Comparison of ENCODE assay signal across 8 cellular contexts in genomic region chr7:26090927-26091519, GRCh38.
A peak's percentile ranks its signal among the peaks of the same experiment; 100 is the strongest.
DNase-seq lines count a peak whose midpoint lies in the region; ATAC-seq, FAIRE-seq and TF ChIP-seq lines count a peak whose summit lies in the region.

No MANE protein-coding gene starts in this region.

- peak; percentile 42 for DNase-seq in D721Med (ENCODE audit: insufficient read length, low spot score)
- peak; percentile 59 for DNase-seq in HCT116 (ENCODE audit: low read depth, low spot score)
- DNase-seq in NCI-H345 (lab: John Stamatoyannopoulos, UW), result peak; percentile 50
- DNase-seq in activated naive CD8-positive, alpha-beta T cell treated with anti-CD3 and anti-CD28 coated beads, Interleukin-2, amount 50 U/mL, for 24 hours, result no peak
- DNase-seq in left ventricle myocardium superior, result no peak
- DNase-seq in sigmoid colon, result no peak
- no peak for DNase-seq in omental fat pad (ENCODE audit: low spot score)
- no peak for DNase-seq in activated CD4-positive, alpha-beta T cell treated with anti-CD3 and anti-CD28 coated beads, Interleukin-2, amount 50 U/mL, for 1 hour

- peak overlapping the region; percentile 39 for H3K4me3 Mint-ChIP-seq in activated naive CD8-positive, alpha-beta T cell treated with anti-CD3 and anti-CD28 coated beads, Interleukin-2, amount 50 U/mL, for 24 hours

- H3K9me3 ChIP-seq in HCT116 (ENCODE audit: control insufficient read depth in 1 of 2, insufficient read depth in 1 of 2, low read depth in 1 of 2, low read length in 2 of 2) (no peaks in the 10 kb centered on the region), sigmoid colon (no peaks in the 10 kb centered on the region)

- no TSS peak for BruUV-seq in HCT116 (replicated peaks; lab: Mats Ljungman, UMichigan)

- H4K20me1 ChIP-seq in HCT116 (ENCODE audit: insufficient read depth), result no peaks in the 10 kb centered on the region

- no peaks in the 10 kb centered on the region for H3K36me3 Mint-ChIP-seq in activated naive CD8-positive, alpha-beta T cell treated with anti-CD3 and anti-CD28 coated beads, Interleukin-2, amount 50 U/mL, for 24 hours (ENCODE audit: low read depth)

- TF ChIP-seq POLR2A in HCT116 (IDR thresholded peaks at IDR 0.05; ENCODE audit: borderline replicate concordance, extremely low read depth, insufficient read depth, insufficient read length) (no peak), sigmoid colon (IDR thresholded peaks at IDR 0.05) (no peak)

- peaks cover 21% of the 10 kb centered on the region for H3K4me1 Mint-ChIP-seq in activated naive CD8-positive, alpha-beta T cell treated with anti-CD3 and anti-CD28 coated beads, Interleukin-2, amount 50 U/mL, for 24 hours

- intact Hi-C loops in HCT116 (cut with micrococcal nuclease), result loop anchor here (1.0 to 5.0 kb wide), 6 partner anchors 61 to 576 kb away; partner anchors contain the start of gene NFE2L3
- intact Hi-C loops in left ventricle myocardium superior (cut with micrococcal nuclease), result loop anchor here (5.0 kb wide), 1 partner anchor 276 kb away; no protein-coding TSS in a partner anchor
- intact Hi-C loops in sigmoid colon (cut with DNase I), result loop anchor here (2.0 to 5.0 kb wide), 2 partner anchors 106 to 274 kb away; no protein-coding TSS in a partner anchor

- H3K27me3 Mint-ChIP-seq in activated naive CD8-positive, alpha-beta T cell treated with anti-CD3 and anti-CD28 coated beads, Interleukin-2, amount 50 U/mL, for 24 hours, result no peaks in the 10 kb centered on the region

- peak; percentile 84 for ATAC-seq in HCT116
- peak; percentile 53 for ATAC-seq in activated naive CD8-positive, alpha-beta T cell treated with anti-CD3 and anti-CD28 coated beads, Interleukin-2, amount 50 U/mL, for 24 hours
- peak; percentile 41 for ATAC-seq in left ventricle myocardium superior
- no peak for ATAC-seq in omental fat pad (ENCODE audit: low FRiP score)

- CTCF ChIA-PET in HCT116 (lab: Charles Lee), result interaction anchor here (0.6 to 3.4 kb wide), 22 partner anchors 8 to 285 kb away, joined by 3 to 18 read pairs (median 4); partner anchors contain the start of genes CBX3 and NFE2L3

- H3K4me2 ChIP-seq in HCT116 (ENCODE audit: low read length), result peak overlapping the region; percentile 55

- TF ChIP-seq CTCF in D721Med (IDR thresholded peaks at IDR 0.05; ENCODE audit: insufficient read depth, missing control alignments) (peak; percentile 69), HCT116 (IDR thresholded peaks at IDR 0.05 in 2 of 3, conservative IDR thresholded peaks at IDR 0.05 in 1 of 3; ENCODE audit: borderline replicate concordance in 1 of 3, insufficient read depth in 1 of 3, low read depth in 2 of 3, low read length in 2 of 3) (peak; percentile 63 to 82 (median 81)), sigmoid colon (IDR thresholded peaks at IDR 0.05) (peak in 3 of 4 experiments; percentile 37 to 58 (median 41)), omental fat pad (IDR thresholded peaks at IDR 0.05) (peak in 1 of 3 donors; percentile 27)

- H3K4me3 ChIP-seq in HCT116 (replicated peaks in 1 of 2; ENCODE audit: low read depth in 1 of 2, low read length in 2 of 2), result 0 out of 4 replicates have a peak overlapping the region, but pooled peaks of 1 of the 2 experiments have one; percentile 14
- H3K4me3 ChIP-seq in sigmoid colon, result no peak overlapping the region

- H3K9me2 ChIP-seq in HCT116 (ENCODE audit: insufficient read depth), result no peaks in the 10 kb centered on the region

- RAD21 ChIA-PET in HCT116 (lab: Charles Lee; ENCODE audit: low non-redundant PET in 1 of 2, low total read pairs in 2 of 2, uncharacterized antibody in 2 of 2, unreplicated experiment in 2 of 2), result interaction anchor here (0.7 to 1.6 kb wide), 3 partner anchors 64 to 274 kb away, joined by 3 to 7 read pairs (median 3); no protein-coding TSS in a partner anchor

- 4 to 13% methylated on average over 6 of the region's 6 CpGs for WGBS in sigmoid colon, 2 donors

- H3K36me3 ChIP-seq in HCT116 (ENCODE audit: control insufficient read depth in 1 of 2, insufficient read depth in 2 of 2, low read length in 2 of 2) (no peaks in the 10 kb centered on the region), sigmoid colon (no peaks in the 10 kb centered on the region)

- no peaks in the 10 kb centered on the region for H3K9me3 Mint-ChIP-seq in activated naive CD8-positive, alpha-beta T cell treated with anti-CD3 and anti-CD28 coated beads, Interleukin-2, amount 50 U/mL, for 24 hours

- peak overlapping the region; percentile 99 for H2AFZ ChIP-seq in HCT116 (ENCODE audit: low read depth, low read length, poor library complexity, severe bottlenecking)

- H3K27me3 ChIP-seq in HCT116 (ENCODE audit: insufficient read depth, low read length), result no peaks in the 10 kb centered on the region
- peaks cover 0 to 13% (median 0%) of the 10 kb centered on the region in 3 donors for H3K27me3 ChIP-seq in sigmoid colon

- FAIRE-seq in D721Med (lab: Jason Lieb, UNC), result peak; percentile 90

- H3K4me1 ChIP-seq in HCT116 (ENCODE audit: control insufficient read depth in 1 of 2, insufficient read depth in 2 of 2, low read length in 2 of 2) (peaks cover 0 to 3% of the 10 kb centered on the region in 2 experiments; a peak in 1 of 4 replicates), sigmoid colon (peaks cover 0 to 8% (median 0%) of the 10 kb centered on the region in 4 donors)

- no peaks in the 10 kb centered on the region for H3K79me2 ChIP-seq in HCT116 (ENCODE audit: insufficient read depth, low read length)

- TF ChIP-seq RAD21 in HCT116 (IDR thresholded peaks at IDR 0.05; ENCODE audit: low read depth), result peak; percentile 79

- POLR2A ChIA-PET in HCT116 (lab: Charles Lee), result interaction anchor here (0.5 to 1.5 kb wide), 4 partner anchors 9 to 117 kb away, joined by 3 to 5 read pairs (median 4); no protein-coding TSS in a partner anchor

- no peak overlapping the region for H3K9ac ChIP-seq in HCT116 (ENCODE audit: low read length)

- no peak for TF ChIP-seq EP300 in sigmoid colon (IDR thresholded peaks at IDR 0.05)

- H3K27ac ChIP-seq in HCT116 (ENCODE audit: low read depth, low read length), result no peak overlapping the region
- H3K27ac ChIP-seq in sigmoid colon, result no peak overlapping the region

- H3K27ac Mint-ChIP-seq in activated naive CD8-positive, alpha-beta T cell treated with anti-CD3 and anti-CD28 coated beads, Interleukin-2, amount 50 U/mL, for 24 hours, result peak overlapping the region; percentile 76

TF ChIP-seq in HCT116, 20 proteins besides CTCF, POLR2A, EP300 and RAD21:
- TF ChIP-seq TCF7L2 (IDR thresholded peaks at IDR 0.05; ENCODE audit: borderline replicate concordance, extremely low read depth, insufficient read depth, insufficient read length) (no peak), CEBPB (IDR thresholded peaks at IDR 0.05; ENCODE audit: low read depth) (no peak), EGR1 (IDR thresholded peaks at IDR 0.05; ENCODE audit: low read depth) (no peak)

Comparison
In these comparisons a context has a peak if more than half of its experiments do, and no peak if none do; other contexts are left out.
1. DNase-seq: peak in D721Med (single experiment), HCT116 (single experiment) and NCI-H345 (single experiment); none in activated naive CD8-positive, alpha-beta T cell treated with anti-CD3 and anti-CD28 coated beads, Interleukin-2, amount 50 U/mL, for 24 hours (single experiment), left ventricle myocardium superior (single experiment), sigmoid colon (single experiment), omental fat pad (single experiment) and activated CD4-positive, alpha-beta T cell treated with anti-CD3 and anti-CD28 coated beads, Interleukin-2, amount 50 U/mL, for 1 hour (single experiment).